ENCODE assay signal across 1 cellular context in genomic region chr9:132670359-132670815, GRCh38.
TF ChIP-seq lines count a peak whose summit lies in the region.

Gene GTF3C4, plus strand, starts transcription at chr9:132670464. Its CDS starts 135 bp downstream, at chr9:132670599.

TF ChIP-seq in HepG2, 621 proteins besides CTCF, POLR2A, EP300 and RAD21 (continued from another document and continues in another):
- TF ChIP-seq ZNF513 (CRISPR knock-in tag; conservative IDR thresholded peaks at IDR 0.05) = no peak
- TF ChIP-seq ZNF790 (CRISPR knock-in tag; IDR thresholded peaks at IDR 0.05; ENCODE audit: borderline replicate concordance) = no peak
- TF ChIP-seq ZNF24 (IDR thresholded peaks at IDR 0.05) = no peak
- TF ChIP-seq ZNF850 (CRISPR knock-in tag; conservative IDR thresholded peaks at IDR 0.05) = peak; percentile 19; the same call in 1 of the 2 replicates
- TF ChIP-seq ZNF251 (CRISPR knock-in tag; IDR thresholded peaks at IDR 0.05) = no peak
- TF ChIP-seq MIXL1 (CRISPR knock-in tag; IDR thresholded peaks at IDR 0.05) = no peak
- TF ChIP-seq SMAD3 (CRISPR knock-in tag; IDR thresholded peaks at IDR 0.05) = no peak
- TF ChIP-seq ARNTL (CRISPR knock-in tag; IDR thresholded peaks at IDR 0.05) = no peak
- TF ChIP-seq ZEB1 (IDR thresholded peaks at IDR 0.05; ENCODE audit: insufficient replicate concordance, low read depth) = no peak
- TF ChIP-seq SIX4 (CRISPR knock-in tag; IDR thresholded peaks at IDR 0.05) = no peak
- no peak for TF ChIP-seq HNRNPL (IDR thresholded peaks at IDR 0.05; ENCODE audit: low read depth, low read length)
- no peak for TF ChIP-seq MED1 (CRISPR knock-in tag; IDR thresholded peaks at IDR 0.05)
- TF ChIP-seq THAP8 (CRISPR knock-in tag; IDR thresholded peaks at IDR 0.05; ENCODE audit: borderline replicate concordance) = no peak; the same call in 1 of the 2 replicates
- no peak for TF ChIP-seq AKAP8 (CRISPR knock-in tag; IDR thresholded peaks at IDR 0.05)
- no peak for TF ChIP-seq ZNF337 (CRISPR knock-in tag; IDR thresholded peaks at IDR 0.05; ENCODE audit: borderline replicate concordance, low read depth)
- TF ChIP-seq POLR2AphosphoS5 (IDR thresholded peaks at IDR 0.05; ENCODE audit: low read depth, low read length) = no peak
- TF ChIP-seq NR3C1 (CRISPR knock-in tag; IDR thresholded peaks at IDR 0.05) = no peak
- no peak for TF ChIP-seq ZIK1 (CRISPR knock-in tag; IDR thresholded peaks at IDR 0.05; ENCODE audit: borderline replicate concordance, low read depth)
- no peak for TF ChIP-seq IRF9 (CRISPR knock-in tag; IDR thresholded peaks at IDR 0.05; ENCODE audit: borderline replicate concordance)
- TF ChIP-seq TAF15 (IDR thresholded peaks at IDR 0.05; ENCODE audit: low read depth, low read length, poor library complexity, severe bottlenecking) = no peak
- no peak for TF ChIP-seq ZNF407 (CRISPR knock-in tag; IDR thresholded peaks at IDR 0.05; ENCODE audit: not compliant biosample characterization)
- TF ChIP-seq MYC (CRISPR knock-in tag; IDR thresholded peaks at IDR 0.05; ENCODE audit: borderline replicate concordance) = no peak
- no peak for TF ChIP-seq ZNF737 (CRISPR knock-in tag; IDR thresholded peaks at IDR 0.05; ENCODE audit: borderline replicate concordance)
- no peak for TF ChIP-seq ZNF263 (CRISPR knock-in tag; IDR thresholded peaks at IDR 0.05)
- no peak for TF ChIP-seq PBX2 (CRISPR knock-in tag; IDR thresholded peaks at IDR 0.05)
- TF ChIP-seq ZNF720 (CRISPR knock-in tag; IDR thresholded peaks at IDR 0.05) = no peak
- no peak for TF ChIP-seq MYNN (CRISPR knock-in tag; IDR thresholded peaks at IDR 0.05; ENCODE audit: low read depth)
- TF ChIP-seq TAF1 (CRISPR knock-in tag; IDR thresholded peaks at IDR 0.05) = no peak
- TF ChIP-seq SMARCE1 (IDR thresholded peaks at IDR 0.05; ENCODE audit: borderline replicate concordance) = no peak
- TF ChIP-seq CENPBD1 (CRISPR knock-in tag; IDR thresholded peaks at IDR 0.05; ENCODE audit: borderline replicate concordance, low read depth) = no peak
- no peak for TF ChIP-seq KIAA2018 (CRISPR knock-in tag; IDR thresholded peaks at IDR 0.05; ENCODE audit: borderline replicate concordance)
